7 cellular contexts compared by ENCODE assay signal in the genomic region with DNA sequence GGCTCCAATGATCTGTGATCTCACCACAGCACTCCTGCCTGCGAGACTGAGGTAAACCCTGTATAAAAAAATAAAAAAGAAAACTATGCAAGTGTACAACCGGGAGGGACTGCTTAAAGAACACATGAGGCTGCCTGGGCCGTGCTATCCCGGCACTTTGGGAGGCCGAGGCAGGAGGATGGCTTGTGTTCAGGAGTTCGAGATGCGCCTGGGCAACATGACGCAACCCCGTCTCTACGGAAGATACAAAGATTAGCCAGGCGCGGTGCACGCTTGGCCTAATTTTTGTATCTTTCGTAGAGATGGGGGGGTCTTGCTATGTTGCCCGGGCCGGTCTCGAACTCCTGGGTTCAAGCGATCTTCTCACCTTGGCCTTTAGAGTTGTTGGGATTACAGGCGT.
DNase-seq lines count a peak whose midpoint lies in the region; ATAC-seq and TF ChIP-seq lines count a peak whose summit lies in the region.
"Not testable (repeated sequence)": the region's sequence is repeated elsewhere in the genome, so short reads cannot be mapped to it uniquely, and the experiment has no call there.

No MANE protein-coding gene starts in this region.

- H3K36me3 ChIP-seq in ES-I3 (ENCODE audit: insufficient read depth, low read length); OCI-LY3 (replicated peaks; ENCODE audit: low read depth, low read length); heart right ventricle; naive thymus-derived CD4-positive, alpha-beta T cell (ENCODE audit: control insufficient read depth in 2 of 3, insufficient read depth in 3 of 3, low read length in 3 of 3); skeletal muscle tissue (ENCODE audit: control insufficient read depth in 3 of 3, insufficient read depth in 3 of 3, low read length in 3 of 3): not testable (repeated sequence)

- CTCF ChIA-PET in naive thymus-derived CD4-positive, alpha-beta T cell (lab: Charles Lee), result not testable (repeated sequence)

- intact Hi-C loops in heart right ventricle (cut with DNase I), result not testable (repeated sequence)
- intact Hi-C loops in naive thymus-derived CD4-positive, alpha-beta T cell (cut with micrococcal nuclease), result loop anchor here (1.0 to 5.0 kb wide), 5 partner anchors 43 to 1156 kb away; partner anchors contain the start of genes ERV3-1 (in 1 of the 2) and ZNF273 (in 1 of the 2)

- not testable (repeated sequence) for H3K27me3 ChIP-seq in OCI-LY3 (ENCODE audit: low read depth, low read length); heart right ventricle; naive thymus-derived CD4-positive, alpha-beta T cell (ENCODE audit: control insufficient read depth in 2 of 2, insufficient read depth in 2 of 2, low read length in 2 of 2); skeletal muscle tissue (ENCODE audit: control insufficient read depth in 3 of 3, insufficient read depth in 3 of 3, low read length in 3 of 3)

- ATAC-seq in activated T-cell treated with anti-CD3 and anti-CD28 coated beads, Interleukin-2, amount 50 U/mL, for 72 hours (replicated peaks in 1 of 2); central memory CD8-positive, alpha-beta T cell (replicated peaks; ENCODE audit: extremely low read depth, poor library complexity, severe bottlenecking); heart right ventricle; naive thymus-derived CD4-positive, alpha-beta T cell: not testable (repeated sequence)

- WGBS in heart right ventricle, 2 donors, result 97 to 98% methylated on average over 18 of the region's 19 CpGs

- H3K27me3 Mint-ChIP-seq in activated T-cell treated with anti-CD3 and anti-CD28 coated beads, Interleukin-2, amount 50 U/mL, for 72 hours (ENCODE audit: low read depth); central memory CD8-positive, alpha-beta T cell; naive thymus-derived CD4-positive, alpha-beta T cell: not testable (repeated sequence)

- DNase-seq in activated T-cell treated with anti-CD3 and anti-CD28 coated beads, Interleukin-2, amount 50 U/mL, for 72 hours; central memory CD8-positive, alpha-beta T cell (ENCODE audit: low spot score in 2 of 2); heart right ventricle; naive thymus-derived CD4-positive, alpha-beta T cell: not testable (repeated sequence)

- H3K79me2 ChIP-seq in OCI-LY3 (ENCODE audit: low read length), result not testable (repeated sequence)

- H3K4me3 ChIP-seq in OCI-LY3 (ENCODE audit: low read length) (peak overlapping the region; percentile 92), heart right ventricle (peak overlapping the region in 9 of 10 donors; percentile 74 to 94 (median 81)), skeletal muscle tissue (ENCODE audit: low read length in 3 of 3) (peak overlapping the region; percentile 63 to 88 (median 74))
- peak overlapping the region; percentile 81 for H3K4me3 ChIP-seq in naive thymus-derived CD4-positive, alpha-beta T cell (ENCODE audit: low read length)

- H3K9me3 Mint-ChIP-seq in activated T-cell treated with anti-CD3 and anti-CD28 coated beads, Interleukin-2, amount 50 U/mL, for 72 hours; central memory CD8-positive, alpha-beta T cell; naive thymus-derived CD4-positive, alpha-beta T cell: not testable (repeated sequence)

- not testable (repeated sequence) for H3K27ac ChIP-seq in OCI-LY3 (ENCODE audit: low read length)
- H3K27ac ChIP-seq in heart right ventricle (peak overlapping the region; percentile 64 to 93 (median 85)), skeletal muscle tissue (ENCODE audit: low read depth, low read length) (peak overlapping the region; percentile 86)
- peak overlapping the region; percentile 75 for H3K27ac ChIP-seq in naive thymus-derived CD4-positive, alpha-beta T cell (ENCODE audit: low read depth, low read length)

- not testable (repeated sequence) for H3K4me1 ChIP-seq in ES-I3 (ENCODE audit: insufficient read depth, low read length); OCI-LY3 (ENCODE audit: low read length); heart right ventricle; naive thymus-derived CD4-positive, alpha-beta T cell (ENCODE audit: control insufficient read depth in 2 of 2, insufficient read depth in 2 of 2, low read length in 2 of 2); skeletal muscle tissue (ENCODE audit: control insufficient read depth in 3 of 3, insufficient read depth in 3 of 3, low read length in 3 of 3)

- H3K9ac ChIP-seq in ES-I3 (ENCODE audit: low read depth, low read length) (peak overlapping the region; percentile 76; the same call in 1 of the 2 replicates), OCI-LY3 (ENCODE audit: low read length) (peak overlapping the region; percentile 54; the same call in 1 of the 2 replicates), skeletal muscle tissue (ENCODE audit: low read depth in 1 of 3, low read length in 3 of 3) (peak overlapping the region in 2 of 3 donors; percentile 67 to 89)

- POLR2A ChIA-PET in naive thymus-derived CD4-positive, alpha-beta T cell (lab: Charles Lee), result interaction anchor here (1.3 kb wide), 1 partner anchor 42 kb away, joined by 3 read pairs; no protein-coding TSS in a partner anchor

- H3K27ac Mint-ChIP-seq in activated T-cell treated with anti-CD3 and anti-CD28 coated beads, Interleukin-2, amount 50 U/mL, for 72 hours, result not testable (repeated sequence)
- peak overlapping the region; percentile 92 for H3K27ac Mint-ChIP-seq in central memory CD8-positive, alpha-beta T cell (ENCODE audit: low read depth)
- peak overlapping the region in 8 of 9 donors; percentile 86 to 95 (median 94) for H3K27ac Mint-ChIP-seq in naive thymus-derived CD4-positive, alpha-beta T cell

- TF ChIP-seq CTCF in OCI-LY3 (IDR thresholded peaks at IDR 0.05; ENCODE audit: low read depth, low read length); heart right ventricle (IDR thresholded peaks at IDR 0.05): not testable (repeated sequence)

- peak overlapping the region; percentile 70 for H3K4me2 ChIP-seq in OCI-LY3 (ENCODE audit: low read length)

- H2AFZ ChIP-seq in OCI-LY3 (ENCODE audit: low read depth, low read length), result not testable (repeated sequence)

- not testable (repeated sequence) for H3K9me3 ChIP-seq in ES-I3 (ENCODE audit: control insufficient read depth, insufficient read depth, low read length); OCI-LY3 (ENCODE audit: insufficient read depth, low read length); heart right ventricle; naive thymus-derived CD4-positive, alpha-beta T cell (ENCODE audit: control insufficient read depth in 2 of 3, low read length in 3 of 3); skeletal muscle tissue (ENCODE audit: control insufficient read depth in 3 of 3, low read length in 3 of 3)

- not testable (repeated sequence) for H4K20me1 ChIP-seq in OCI-LY3 (ENCODE audit: insufficient read depth, low read length)

- not testable (repeated sequence) for H3K36me3 Mint-ChIP-seq in activated T-cell treated with anti-CD3 and anti-CD28 coated beads, Interleukin-2, amount 50 U/mL, for 72 hours (ENCODE audit: insufficient read depth in 2 of 2); central memory CD8-positive, alpha-beta T cell (ENCODE audit: insufficient read depth); naive thymus-derived CD4-positive, alpha-beta T cell

- peak overlapping the region; percentile 86 for H3K4me3 Mint-ChIP-seq in activated T-cell treated with anti-CD3 and anti-CD28 coated beads, Interleukin-2, amount 50 U/mL, for 72 hours
- peak overlapping the region; percentile 87 for H3K4me3 Mint-ChIP-seq in central memory CD8-positive, alpha-beta T cell
- H3K4me3 Mint-ChIP-seq in naive thymus-derived CD4-positive, alpha-beta T cell, result peak overlapping the region; percentile 82 to 93 (median 91)

- not testable (repeated sequence) for H3K4me1 Mint-ChIP-seq in activated T-cell treated with anti-CD3 and anti-CD28 coated beads, Interleukin-2, amount 50 U/mL, for 72 hours (ENCODE audit: low read depth); central memory CD8-positive, alpha-beta T cell; naive thymus-derived CD4-positive, alpha-beta T cell
